9 cellular contexts compared by ENCODE assay signal in genomic region chr11:76076749-76077148, GRCh38.
"Had no signal": no experiment of that assay in that cellular context is flagged by ENCODE, and none has a peak within 500 bp of the region (broad histone marks: within the 10 kb centered on the region; RNA-seq: fewer than 3 reads in every experiment).

No MANE protein-coding gene starts in this region.

- H3K27ac Mint-ChIP-seq: HFFc6 had no signal

- FAIRE-seq: HTR-8/SVneo, K562 had no signal

- H3K4me3 Mint-ChIP-seq: HFFc6 had no signal

- H3K4me3 ChIP-seq: GM23248, HAP-1, K562 had no signal

- H3K27ac ChIP-seq: GM23248 had no signal

- H3K9me3 Mint-ChIP-seq: HFFc6 had no signal

- ATAC-seq: HCT116, K562 had no signal

- H3K9me3 ChIP-seq: HAP-1 had no signal

- H3K36me3 ChIP-seq: HAP-1 had no signal

- DNase-seq: GM23248, GOT3, H7, HFFc6, IMR-90 had no signal
